Comparison of ENCODE assay signal across 8 cellular contexts in the genomic region with DNA sequence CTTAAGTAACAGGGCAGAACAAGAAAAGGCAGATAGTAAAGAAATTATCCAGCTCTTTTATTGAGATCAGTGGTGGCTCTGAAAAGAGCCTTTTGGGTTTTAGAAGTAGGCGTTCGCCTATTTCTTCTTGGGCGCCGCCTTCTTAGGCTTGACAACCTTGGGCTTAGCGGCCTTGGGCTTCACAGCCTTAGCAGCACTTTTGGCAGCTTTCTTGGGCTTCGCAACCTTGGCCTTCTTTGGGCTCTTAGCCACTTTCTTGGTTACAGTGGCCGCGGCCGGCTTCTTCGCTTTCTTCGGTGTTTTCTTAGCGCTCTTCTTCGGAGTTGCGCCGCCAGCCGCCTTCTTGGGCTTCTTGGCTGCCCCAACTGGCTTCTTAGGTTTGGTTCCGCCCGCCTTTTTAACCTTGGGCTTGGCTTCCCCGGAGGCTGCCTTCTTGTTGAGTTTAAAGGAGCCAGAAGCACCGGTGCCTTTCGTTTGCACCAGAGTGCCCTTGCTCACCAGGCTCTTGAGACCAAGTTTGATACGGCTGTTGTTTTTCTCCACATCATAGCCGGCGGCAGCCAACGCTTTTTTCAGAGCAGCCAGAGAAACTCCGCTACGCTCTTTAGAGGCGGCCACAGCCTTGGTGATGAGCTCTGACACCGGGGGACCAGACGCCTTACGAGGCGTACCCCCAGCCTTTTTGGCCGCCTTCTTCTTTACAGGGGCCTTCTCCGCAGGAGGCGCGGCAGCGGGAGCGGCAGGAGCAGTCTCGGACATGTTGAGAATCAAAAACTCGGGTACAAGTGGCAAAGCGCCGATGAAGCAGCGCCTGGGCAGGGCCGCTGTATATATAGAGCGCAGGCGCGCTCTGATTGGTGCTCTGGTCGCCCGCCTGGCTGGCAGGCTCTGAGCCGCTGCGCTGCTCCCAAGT. TPM values are rescaled to one million over a fixed set of nuclear protein-coding genes. Genes with fewer than 3 reads are reported as not detected.
DNase-seq lines count a peak whose midpoint lies in the region; ATAC-seq, FAIRE-seq and TF ChIP-seq lines count a peak whose summit lies in the region.

No MANE protein-coding gene starts in this region.

- TF ChIP-seq CTCF in SU-DHL-6 (IDR thresholded peaks at IDR 0.05; ENCODE audit: insufficient read depth, low read length, poor library complexity, severe bottlenecking), result no peak
- peak in 2 of 6 experiments; percentile 23 for TF ChIP-seq CTCF in adrenal gland (IDR thresholded peaks at IDR 0.05)
- peak in 1 of 12 donors; percentile 8 for TF ChIP-seq CTCF in heart left ventricle (IDR thresholded peaks at IDR 0.05)
- no peak for TF ChIP-seq CTCF in upper lobe of right lung (IDR thresholded peaks at IDR 0.05)

- DNase-seq in GM12892 (ENCODE audit: insufficient read length), result peak; percentile 71
- peak; percentile 91 for DNase-seq in NCI-H1105 treated with DMSO at 0.1 percent for 48 hours (lab: John Stamatoyannopoulos, UW)
- peak; percentile 91 to 97 (median 94) for DNase-seq in adrenal gland
- peak; percentile 89 to 94 (median 92) for DNase-seq in heart left ventricle
- DNase-seq in posterior cingulate gyrus, result peak; percentile 83 to 99 (median 90)
- DNase-seq in upper lobe of right lung, result peak; percentile 95

- no peaks in the 10 kb centered on the region for H3K9me2 ChIP-seq in SU-DHL-6 (replicated peaks; ENCODE audit: insufficient read depth, low read length)

- FAIRE-seq in GM12892 (lab: Jason Lieb, UNC), result peak; percentile 70

- peak overlapping the region; percentile 81 for H2AFZ ChIP-seq in SU-DHL-6 (ENCODE audit: low read depth, low read length, severe bottlenecking)

- 0% methylated on average over 44 to 51 of the region's 51 CpGs for WGBS in adrenal gland, 4 donors
- 0 to 1% (median 0%) methylated on average over 43 to 51 of the region's 51 CpGs for WGBS in heart left ventricle, 4 donors

- peak overlapping the region; percentile 71 for H3K9ac ChIP-seq in SU-DHL-6 (ENCODE audit: low read length)

- H4K20me1 ChIP-seq in SU-DHL-6 (ENCODE audit: low read depth, low read length), result no peaks in the 10 kb centered on the region

- ATAC-seq in HG02763 (IDR thresholded peaks at IDR 0.05; ENCODE audit: unreplicated experiment), result peak; percentile 76
- ATAC-seq in heart left ventricle, result peak; percentile 91 to 96 (median 95)
- ATAC-seq in upper lobe of right lung, result peak; percentile 94

- H3K79me2 ChIP-seq in SU-DHL-6 (ENCODE audit: insufficient read depth, low read length), result no peaks in the 10 kb centered on the region

- H3K27ac ChIP-seq in SU-DHL-6 (ENCODE audit: low read depth, low read length), result peak overlapping the region; percentile 93
- peak overlapping the region; percentile 80 to 98 (median 96) for H3K27ac ChIP-seq in adrenal gland
- peak overlapping the region; percentile 81 to 98 (median 95) for H3K27ac ChIP-seq in heart left ventricle
- peak overlapping the region; percentile 97 for H3K27ac ChIP-seq in upper lobe of right lung

- H3K27me3 ChIP-seq in SU-DHL-6 (ENCODE audit: low read length), result no peaks in the 10 kb centered on the region
- no peaks in the 10 kb centered on the region for H3K27me3 ChIP-seq in adrenal gland
- no peaks in the 10 kb centered on the region for H3K27me3 ChIP-seq in heart left ventricle
- H3K27me3 ChIP-seq in upper lobe of right lung, result no peaks in the 10 kb centered on the region

- no peaks in the 10 kb centered on the region for H3K36me3 ChIP-seq in SU-DHL-6 (ENCODE audit: low read length)
- no peaks in the 10 kb centered on the region for H3K36me3 ChIP-seq in adrenal gland (replicated peaks in 1 of 2)
- H3K36me3 ChIP-seq in heart left ventricle, result no peaks in the 10 kb centered on the region
- no peaks in the 10 kb centered on the region for H3K36me3 ChIP-seq in upper lobe of right lung

- H3K4me1 ChIP-seq in adrenal gland (replicated peaks in 1 of 2) (peaks cover 0 to 11% of the 10 kb centered on the region in 2 donors), heart left ventricle (peaks cover 0 to 24% (median 10%) of the 10 kb centered on the region in 12 donors), upper lobe of right lung (no peaks in the 10 kb centered on the region)

- H3K4me3 ChIP-seq in SU-DHL-6 (ENCODE audit: insufficient read depth, low read length, poor library complexity, severe bottlenecking) (peak overlapping the region; percentile 59), adrenal gland (peak overlapping the region; percentile 25 to 72 (median 45)), heart left ventricle (peak overlapping the region; percentile 59 to 80 (median 74)), upper lobe of right lung (peak overlapping the region; percentile 76)

- peaks cover 46% of the 10 kb centered on the region for H3F3A ChIP-seq in SU-DHL-6 (ENCODE audit: insufficient read depth)

- intact Hi-C loops in adrenal gland (cut with DNase I), result no loop called here
- intact Hi-C loops in heart left ventricle (cut with DNase I), result loop anchor here in 5 of 10 donors (1.0 to 10.0 kb wide), 9 partner anchors 29 to 229 kb away; a partner anchor contains a TSS
- intact Hi-C loops in posterior cingulate gyrus (cut with DNase I), result no loop called here
- intact Hi-C loops in upper lobe of right lung (cut with DNase I), result no loop called here

- peak overlapping the region; percentile 79 for H3K4me2 ChIP-seq in SU-DHL-6 (ENCODE audit: low read depth, low read length, poor library complexity, severe bottlenecking)

- TF ChIP-seq POLR2A in GM12892 (IDR thresholded peaks at IDR 0.05; ENCODE audit: low read depth, low read length) (peak; percentile 98), adrenal gland (IDR thresholded peaks at IDR 0.05) (peak; percentile 99), heart left ventricle (IDR thresholded peaks at IDR 0.05) (peak; percentile 60 to 95)

- H3K9me3 ChIP-seq in SU-DHL-6 (ENCODE audit: insufficient read depth, low read length) (no peaks in the 10 kb centered on the region), adrenal gland (replicated peaks in 1 of 3) (no peaks in the 10 kb centered on the region), heart left ventricle (no peaks in the 10 kb centered on the region), upper lobe of right lung (no peaks in the 10 kb centered on the region)

RNA-seq across cellular contexts. Expression of gene HFE, which starts 31.3 kb away (rescaled TPM):
- 4.4 TPM for polyA plus RNA-seq in GM12892 (2012; ENCODE audit: missing spikeins)
- total RNA-seq in adrenal gland (10 to 100 TPM; 12.9 to 32.1 (median 23.6) TPM), heart left ventricle (10 to 100 TPM in 1 of 9 donors, 1 to 10 TPM in 8; 1.9 to 13.9 (median 3.0) TPM), upper lobe of right lung (9.2 TPM)
- polyA plus RNA-seq in adrenal gland (10 to 100 TPM in 1 of 3 donors, 1 to 10 TPM in 2; 6.2 to 15.9 (median 6.4) TPM), heart left ventricle (1 to 10 TPM; 1.6 to 1.7 TPM)

Comparison
In these comparisons a context has a peak if more than half of its experiments do, and no peak if none do; other contexts are left out.
1. Peak in every context shown above with its lines: DNase-seq, ATAC-seq, H3K4me3 ChIP-seq and H3K27ac ChIP-seq.